ENCODE assay signal across 1 cellular context in genomic region chr16:87297918-87298631, GRCh38.
A peak's percentile ranks its signal among the peaks of the same experiment; 100 is the strongest.
TF ChIP-seq lines count a peak whose summit lies in the region.

No MANE protein-coding gene starts in this region.

TF ChIP-seq in WTC11, 78 proteins besides CTCF, POLR2A, EP300 and RAD21 (continued from another document):
- TF ChIP-seq PREB (CRISPR knock-in tag; IDR thresholded peaks at IDR 0.05; ENCODE audit: borderline replicate concordance): 0 out of 2 replicates have a peak, but pooled peaks have one; percentile 71
TF ChIP-seq in WTC11: peak in this region for 1.
